ENCODE assay signal across 8 cellular contexts in the genomic region with DNA sequence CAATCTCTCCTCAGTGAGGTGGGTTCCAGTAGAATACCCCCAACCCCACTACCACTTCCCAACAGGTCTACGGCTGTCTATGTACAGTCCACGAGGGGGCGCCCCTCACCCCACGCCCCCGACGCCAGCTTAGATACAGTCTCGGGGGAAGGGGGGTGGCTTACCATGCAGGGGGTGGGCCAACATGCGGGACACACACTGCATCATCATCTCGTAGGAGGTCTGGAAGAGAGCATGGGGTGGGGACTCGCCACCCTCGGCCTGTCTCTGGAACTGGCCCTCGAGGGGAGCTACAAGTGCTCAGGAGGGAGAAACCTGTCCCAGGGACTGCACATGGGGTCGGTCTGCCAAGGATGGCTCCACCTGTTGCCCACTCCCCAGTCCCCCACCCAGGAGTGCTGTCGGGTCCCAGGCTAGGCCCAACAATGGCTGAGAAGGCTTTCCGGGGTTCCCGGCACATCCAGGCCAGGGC. TPM values are rescaled to one million over a fixed set of nuclear protein-coding genes. Genes with fewer than 3 reads are reported as not detected.
DNase-seq lines count a peak whose midpoint lies in the region; ATAC-seq, FAIRE-seq and TF ChIP-seq lines count a peak whose summit lies in the region.

No MANE protein-coding gene starts in this region.

- H3K27ac ChIP-seq in cardiac muscle cell: peak overlapping the region; percentile 12

- peak; percentile 50 for TF ChIP-seq CTCF in cardiac muscle cell (IDR thresholded peaks at IDR 0.05; ENCODE audit: low read depth, low read length)
- TF ChIP-seq CTCF in WI38 (IDR thresholded peaks at IDR 0.05; ENCODE audit: low read depth, low read length): peak; percentile 31; the same call in 1 of the 2 replicates

- no peaks in the 10 kb centered on the region for H3K9me3 ChIP-seq in cardiac muscle cell (ENCODE audit: low read depth)

- no peaks in the 10 kb centered on the region for H3K27me3 ChIP-seq in cardiac muscle cell

- no peak for DNase-seq in cardiac muscle cell (ENCODE audit: low read depth in 1 of 2, low spot score in 1 of 2)
- DNase-seq in Right ventricle myocardium inferior (ENCODE audit: missing footprints): no peak
- DNase-seq in iPS-NIHi11 (ENCODE audit: low spot score): peak; percentile 72
- DNase-seq in urothelium cell line (ENCODE audit: low spot score): peak; percentile 32
- no peak for DNase-seq in stimulated activated CD4-positive, alpha-beta T cell treated with anti-CD3 and anti-CD28 coated beads, Interleukin-4, amount 100 ng/mL, for 1 hour
- no peak for DNase-seq in NCI-H446 treated with DMSO at 0.1 percent for 48 hours (lab: John Stamatoyannopoulos, UW)

- peak; percentile 58 for FAIRE-seq in urothelium cell line (lab: Jason Lieb, UNC)

- peaks cover 55% of the 10 kb centered on the region for H3K4me1 ChIP-seq in cardiac muscle cell (ENCODE audit: low read depth)

- H3K36me3 ChIP-seq in cardiac muscle cell: peaks cover 34% of the 10 kb centered on the region

- ATAC-seq in Right ventricle myocardium inferior (no peak), HG03045 (IDR thresholded peaks at IDR 0.05; ENCODE audit: unreplicated experiment) (no peak)

- intact Hi-C loops in Right ventricle myocardium inferior (cut with DNase I): no loop called here

- no peak overlapping the region for H3K4me3 ChIP-seq in cardiac muscle cell
- no peak overlapping the region for H3K4me3 ChIP-seq in WI38 (ENCODE audit: low read depth, low read length)

RNA-seq across cellular contexts. Expression of gene MTCH1, which starts 8.5 kb away (rescaled TPM):
- total RNA-seq in cardiac muscle cell: 290 and 388 TPM in 2 replicates
- polyA plus RNA-seq in cardiac muscle cell: 447 and 533 TPM in 2 replicates
- 220 TPM for total RNA-seq in Right ventricle myocardium inferior

RNA-seq across cellular contexts. Expression of gene PI16, which starts 23.0 kb away (rescaled TPM):
- total RNA-seq in cardiac muscle cell: 0.07 TPM in 1 of 2 replicates, not detected in the other
- polyA plus RNA-seq in cardiac muscle cell: 0.07 and 0.37 TPM in 2 replicates
- total RNA-seq in Right ventricle myocardium inferior: 15.1 TPM

RNA-seq across cellular contexts. Expression of gene FGD2, which starts 27.9 kb away (rescaled TPM):
- total RNA-seq in cardiac muscle cell (not detected in 2 replicates), Right ventricle myocardium inferior (7.9 TPM)
- 0.24 and 0.29 TPM in 2 replicates for polyA plus RNA-seq in cardiac muscle cell

Comparison
In these comparisons a context has a peak if more than half of its experiments do, and no peak if none do; other contexts are left out.
1. RNA of gene PI16, which starts 23.0 kb away (total RNA-seq): 15.1 TPM in Right ventricle myocardium inferior (single experiment); 0.07 TPM in cardiac muscle cell; every median in the first group is over 10 times any median in the second.
2. DNase-seq: peak in iPS-NIHi11 (single experiment) and urothelium cell line (single experiment); none in cardiac muscle cell (0 of 2), Right ventricle myocardium inferior (single experiment), stimulated activated CD4-positive, alpha-beta T cell treated with anti-CD3 and anti-CD28 coated beads, Interleukin-4, amount 100 ng/mL, for 1 hour (single experiment) and NCI-H446 treated with DMSO at 0.1 percent for 48 hours (single experiment).